1 cellular context compared by ENCODE assay signal in the genomic region with DNA sequence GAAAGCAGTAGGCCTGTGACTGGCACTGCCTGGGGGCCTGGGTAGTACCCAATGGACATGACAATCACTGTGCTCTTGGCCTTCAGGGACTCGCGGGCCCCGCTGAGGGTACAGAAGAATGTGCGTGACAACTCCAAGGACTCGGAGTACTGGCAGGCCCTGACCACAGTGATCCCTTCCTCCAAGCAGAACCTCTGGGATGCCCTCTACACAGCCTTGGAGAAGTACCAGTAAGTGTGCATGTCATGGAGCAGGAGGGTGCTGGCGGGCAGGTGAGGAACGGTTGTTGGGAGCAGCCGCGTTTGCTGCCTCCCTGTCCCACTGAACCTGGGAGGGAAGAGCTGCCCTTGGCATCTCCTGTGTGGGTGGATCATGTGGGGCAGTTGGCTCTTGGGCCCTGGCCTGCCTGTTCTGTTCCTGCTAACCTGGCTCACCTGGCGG.
TF ChIP-seq lines count a peak whose summit lies in the region.

No MANE protein-coding gene starts in this region.

TF ChIP-seq in HepG2, 621 proteins besides CTCF, POLR2A, EP300 and RAD21:
- TF ChIP-seq ZNF558 (CRISPR knock-in tag; IDR thresholded peaks at IDR 0.05; ENCODE audit: borderline replicate concordance): no peak
